ENCODE assay signal across 9 cellular contexts in genomic region chr15:101243420-101243819, GRCh38. TPM values are rescaled to one million over a fixed set of nuclear protein-coding genes. Genes with fewer than 3 reads are reported as not detected.
A peak's percentile ranks its signal among the peaks of the same experiment; 100 is the strongest.
DNase-seq lines count a peak whose midpoint lies in the region; ATAC-seq and TF ChIP-seq lines count a peak whose summit lies in the region.
"Had no signal": no experiment of that assay in that cellular context is flagged by ENCODE, and none has a peak within 500 bp of the region (broad histone marks: within the 10 kb centered on the region; RNA-seq: fewer than 3 reads in every experiment).

No MANE protein-coding gene starts in this region.

- peaks cover 0 to 20% (median 15%) of the 10 kb centered on the region in 11 experiments; a peak in 15 of 22 replicates for H3K9me3 ChIP-seq in BLaER1 treated with 17β-estradiol and CSF1 and Interleukin-3, amounts not matched to agents 10 nM and 100 nM (replicated peaks in 1 of 11)

- peaks cover 91 to 96% (median 93%) of the 10 kb centered on the region in 10 experiments for H3K4me1 ChIP-seq in BLaER1 treated with 17β-estradiol and CSF1 and Interleukin-3, amounts not matched to agents 10 nM and 100 nM
- peaks cover 62% of the 10 kb centered on the region for H3K4me1 ChIP-seq in GM23338 (ENCODE audit: insufficient read depth)

- no peaks in the 10 kb centered on the region for H3K27me3 Mint-ChIP-seq in GM23338 (ENCODE audit: insufficient read depth, low read depth, poor library complexity)
- H3K27me3 Mint-ChIP-seq in activated naive CD8-positive, alpha-beta T cell: no peaks in the 10 kb centered on the region
- no peaks in the 10 kb centered on the region for H3K27me3 Mint-ChIP-seq in natural killer cell (ENCODE audit: low read depth in 2 of 2)

- TF ChIP-seq CTCF in GM23338 (conservative IDR thresholded peaks at IDR 0.05; ENCODE audit: low read depth in 2 of 2): no peak
- TF ChIP-seq CTCF in natural killer cell (IDR thresholded peaks at IDR 0.05): no peak

- H3K36me3 Mint-ChIP-seq in GM23338 (ENCODE audit: low read depth) (peaks cover 3% of the 10 kb centered on the region; the same call in 1 of the 3 replicates), natural killer cell (no peaks in the 10 kb centered on the region)
- peaks cover 17% of the 10 kb centered on the region for H3K36me3 Mint-ChIP-seq in activated naive CD8-positive, alpha-beta T cell

- H3K4me2 ChIP-seq in BLaER1 treated with 17β-estradiol and CSF1 and Interleukin-3, amounts not matched to agents 10 nM and 100 nM: peak overlapping the region; percentile 85 to 100 (median 95)
- H3K4me2 ChIP-seq in GM23338: no peak overlapping the region

- peaks cover 100% of the 10 kb centered on the region for H3K79me2 ChIP-seq in GM23338 (replicated peaks; ENCODE audit: insufficient read depth)

- peak overlapping the region in 10 of 11 experiments; percentile 61 to 97 (median 94); a peak in 19 of 22 replicates for H3K27ac ChIP-seq in BLaER1 treated with 17β-estradiol and CSF1 and Interleukin-3, amounts not matched to agents 10 nM and 100 nM
- H3K27ac ChIP-seq in GM23338 (ENCODE audit: low read depth): no peak overlapping the region; the same call in 1 of the 2 replicates

- peak overlapping the region in 8 of 11 experiments; percentile 68 to 82 (median 78); a peak in 17 of 22 replicates for H3K9ac ChIP-seq in BLaER1 treated with 17β-estradiol and CSF1 and Interleukin-3, amounts not matched to agents 10 nM and 100 nM

- intact Hi-C loops in natural killer cell (cut with micrococcal nuclease): loop anchor here (2.0 to 5.0 kb wide), 3 partner anchors 51 to 641 kb away; partner anchors contain the start of genes ASB7, LINS1 and SNRPA1

- no peaks in the 10 kb centered on the region for H3F3A ChIP-seq in GM23338 (replicated peaks; ENCODE audit: low read depth)

- no peak for ATAC-seq in GM23338
- no peak for ATAC-seq in natural killer cell
- no peak for ATAC-seq in HG03439 (IDR thresholded peaks at IDR 0.05; ENCODE audit: unreplicated experiment)
- no peak for ATAC-seq in HG03460 (IDR thresholded peaks at IDR 0.05; ENCODE audit: unreplicated experiment)

- H3K27ac Mint-ChIP-seq in GM23338: peak overlapping the region; percentile 78; the same call in 1 of the 2 replicates
- peak overlapping the region; percentile 91 for H3K27ac Mint-ChIP-seq in activated naive CD8-positive, alpha-beta T cell
- H3K27ac Mint-ChIP-seq in natural killer cell: peak overlapping the region; percentile 85 to 95

- H3K36me3 ChIP-seq in BLaER1 treated with 17β-estradiol and CSF1 and Interleukin-3, amounts not matched to agents 10 nM and 100 nM: peaks cover 0 to 78% (median 33%) of the 10 kb centered on the region in 11 experiments; a peak in 17 of 22 replicates
- H3K36me3 ChIP-seq in GM23338 (ENCODE audit: insufficient read depth): no peaks in the 10 kb centered on the region; the same call in none of the 2 replicates

- peaks cover 69% of the 10 kb centered on the region for H3K4me1 Mint-ChIP-seq in GM23338
- peaks cover 92% of the 10 kb centered on the region for H3K4me1 Mint-ChIP-seq in activated naive CD8-positive, alpha-beta T cell (ENCODE audit: low read depth)
- H3K4me1 Mint-ChIP-seq in natural killer cell: peaks cover 85% of the 10 kb centered on the region in 2 donors

- H3K9me3 Mint-ChIP-seq in GM23338: no peaks in the 10 kb centered on the region
- H3K9me3 Mint-ChIP-seq in activated naive CD8-positive, alpha-beta T cell (ENCODE audit: low read depth): no peaks in the 10 kb centered on the region
- H3K9me3 Mint-ChIP-seq in natural killer cell: no peaks in the 10 kb centered on the region

- no peaks in the 10 kb centered on the region for H3K27me3 ChIP-seq in BLaER1 treated with 17β-estradiol and CSF1 and Interleukin-3, amounts not matched to agents 10 nM and 100 nM
- H3K27me3 ChIP-seq in GM23338 (ENCODE audit: insufficient read depth): no peaks in the 10 kb centered on the region

- no peak overlapping the region for H2AFZ ChIP-seq in GM23338

- H3K4me3 Mint-ChIP-seq in GM23338 (no peak overlapping the region), natural killer cell (peak overlapping the region; percentile 93)
- H3K4me3 Mint-ChIP-seq in activated naive CD8-positive, alpha-beta T cell: peak overlapping the region; percentile 90

- peaks cover 10 to 100% (median 22%) of the 10 kb centered on the region in 11 experiments; a peak in 18 of 22 replicates for H4K20me1 ChIP-seq in BLaER1 treated with 17β-estradiol and CSF1 and Interleukin-3, amounts not matched to agents 10 nM and 100 nM
- H4K20me1 ChIP-seq in GM23338 (replicated peaks; ENCODE audit: insufficient read depth): peaks cover 77% of the 10 kb centered on the region

- H3K9me2 ChIP-seq in GM23338 (ENCODE audit: insufficient read depth): no peaks in the 10 kb centered on the region

- DNase-seq in GM23338 (ENCODE audit: low spot score) (no peak), natural killer cell (no peak), NAMALWA (ENCODE audit: low spot score) (no peak), NCI-H2107 (lab: John Stamatoyannopoulos, UW) (no peak)
- DNase-seq: DMS 273 treated with DMSO at 0.1 percent for 48 hours had no signal

- no peak overlapping the region for H3K4me3 ChIP-seq in BLaER1 treated with 17β-estradiol and CSF1 and Interleukin-3, amounts not matched to agents 10 nM and 100 nM
- no peak overlapping the region for H3K4me3 ChIP-seq in GM23338

TF ChIP-seq in GM23338, 12 proteins besides CTCF, POLR2A, EP300 and RAD21:
- TF ChIP-seq ZNF331 (CRISPR knock-in tag; IDR thresholded peaks at IDR 0.05; ENCODE audit: low read depth) (no peak), ETS1 (IDR thresholded peaks at IDR 0.05) (no peak), ZNF114 (CRISPR knock-in tag; IDR thresholded peaks at IDR 0.05) (no peak), EZH2phosphoT487 (IDR thresholded peaks at IDR 0.05; ENCODE audit: unreplicated experiment) (no peak), POLR2AphosphoS5 (IDR thresholded peaks at IDR 0.05; ENCODE audit: low read depth) (no peak), STAT1 (IDR thresholded peaks at IDR 0.05; ENCODE audit: unreplicated experiment) (no peak), EZH2 (IDR thresholded peaks at IDR 0.05; ENCODE audit: low read depth, unreplicated experiment) (no peak), CREB1 (CRISPR knock-in tag; IDR thresholded peaks at IDR 0.05; ENCODE audit: low read depth) (no peak)

RNA-seq across cellular contexts. Expression of gene CHSY1, which starts 8.4 kb away (rescaled TPM):
- total RNA-seq in GM23338 (2014; rRNA removed; shearing (Covaris generic)): 45.4 and 47.7 TPM in 2 replicates
- 9.8 and 11.6 TPM in 2 replicates for polyA plus RNA-seq in GM23338 (2016; fragmentation: Nextera tagmentation; extraction: Ambion mirVana)
- total RNA-seq in natural killer cell: 10 to 100 TPM; 21.1 to 32.5 (median 30.8) TPM

RNA-seq across cellular contexts. Expression of gene SELENOS, which starts 33.9 kb away (rescaled TPM):
- 37.0 and 77.2 TPM in 2 replicates for total RNA-seq in GM23338 (2014; rRNA removed; shearing (Covaris generic))
- polyA plus RNA-seq in GM23338 (2016; fragmentation: Nextera tagmentation; extraction: Ambion mirVana): 106 and 108 TPM in 2 replicates
- total RNA-seq in natural killer cell: 10 to 100 TPM; 33.6 to 44.2 (median 38.4) TPM

RNA-seq across cellular contexts. Expression of gene SNRPA1, which starts 51.6 kb away (rescaled TPM):
- total RNA-seq in GM23338 (2014; rRNA removed; shearing (Covaris generic)): 128 and 170 TPM in 2 replicates
- 313 and 361 TPM in 2 replicates for polyA plus RNA-seq in GM23338 (2016; fragmentation: Nextera tagmentation; extraction: Ambion mirVana)
- 100 to 1,000 TPM; 146 to 174 (median 167) TPM for total RNA-seq in natural killer cell
